ENCODE assay signal across 8 cellular contexts in the genomic region with DNA sequence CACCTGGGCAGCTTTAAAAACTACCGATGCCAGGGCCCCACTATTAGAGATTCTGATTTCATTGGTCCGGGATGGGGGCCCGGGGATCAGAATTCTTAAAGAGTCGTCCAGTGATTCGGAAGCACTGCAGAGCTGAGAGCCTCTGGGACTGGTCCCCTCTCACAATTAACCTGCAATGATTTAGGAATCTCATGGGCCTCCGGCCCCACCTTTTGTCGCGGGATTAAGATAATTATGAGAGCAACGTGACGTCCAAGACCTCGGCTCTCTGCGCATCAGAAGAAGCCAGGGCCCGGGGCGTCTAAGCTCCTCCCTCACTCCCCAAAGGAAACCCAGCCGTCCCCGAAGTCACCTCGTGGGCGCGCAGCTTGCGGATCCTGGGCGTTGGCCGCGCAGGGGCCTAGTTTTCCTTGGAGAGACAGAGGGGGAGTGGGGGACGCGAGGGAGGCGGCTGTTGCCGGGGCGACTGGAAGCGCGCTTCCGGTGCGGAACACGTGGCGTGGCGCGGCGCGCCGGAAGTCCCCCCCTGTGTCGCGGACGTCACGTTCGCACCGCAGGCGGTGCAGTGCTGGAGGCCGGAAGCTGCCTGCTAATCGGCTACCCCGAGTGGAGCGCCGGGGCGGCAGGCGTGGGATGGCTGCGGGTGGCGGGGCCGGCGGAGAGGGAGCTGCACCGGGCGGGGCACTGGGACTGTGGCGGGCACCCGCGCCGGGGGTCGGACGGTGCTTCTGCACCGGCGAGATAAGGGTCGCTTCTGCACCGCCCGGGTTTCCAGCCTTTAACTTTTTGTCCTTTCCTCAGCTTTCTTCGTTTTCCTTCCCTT. TPM values are rescaled to one million over a fixed set of nuclear protein-coding genes. Genes with fewer than 3 reads are reported as not detected.
DNase-seq lines count a peak whose midpoint lies in the region; ATAC-seq and TF ChIP-seq lines count a peak whose summit lies in the region.

A gene with protein sequence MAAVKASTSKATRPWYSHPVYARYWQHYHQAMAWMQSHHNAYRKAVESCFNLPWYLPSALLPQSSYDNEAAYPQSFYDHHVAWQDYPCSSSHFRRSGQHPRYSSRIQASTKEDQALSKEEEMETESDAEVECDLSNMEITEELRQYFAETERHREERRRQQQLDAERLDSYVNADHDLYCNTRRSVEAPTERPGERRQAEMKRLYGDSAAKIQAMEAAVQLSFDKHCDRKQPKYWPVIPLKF (minus strand): TSS at position 468 of the 823 bp plus-strand sequence. CDS start 8,414 bp downstream, outside the sequence.

- H3K4me1 Mint-ChIP-seq in activated naive CD8-positive, alpha-beta T cell treated with anti-CD3 and anti-CD28 coated beads, Interleukin-2, amount 10 ng/mL, durations not matched to agents 7 days and 5 days = peaks cover 29% of the 10 kb centered on the region

- no peaks in the 10 kb centered on the region for H3K9me2 ChIP-seq in SU-DHL-6 (replicated peaks; ENCODE audit: insufficient read depth, low read length)

- H3K27ac ChIP-seq in SU-DHL-6 (ENCODE audit: low read depth, low read length) (peak within 1 kb of the TSS; percentile 63), parathyroid adenoma (peak within 1 kb of the TSS; percentile 76), tibial artery (peak within 1 kb of the TSS; percentile 71 to 85)

- ATAC-seq in HG02571 (IDR thresholded peaks at IDR 0.05; ENCODE audit: unreplicated experiment) (peak; percentile 86), Right ventricle myocardium superior (ENCODE audit: poor library complexity) (peak; percentile 99)
- peak; percentile 92 for ATAC-seq in activated naive CD8-positive, alpha-beta T cell treated with anti-CD3 and anti-CD28 coated beads, Interleukin-2, amount 10 ng/mL, durations not matched to agents 7 days and 5 days (ENCODE audit: low read depth)

- no peaks in the 10 kb centered on the region for H3K9me3 Mint-ChIP-seq in activated naive CD8-positive, alpha-beta T cell treated with anti-CD3 and anti-CD28 coated beads, Interleukin-2, amount 10 ng/mL, durations not matched to agents 7 days and 5 days

- H3K4me2 ChIP-seq in SU-DHL-6 (ENCODE audit: low read depth, low read length, poor library complexity, severe bottlenecking) (peak within 1 kb of the TSS; percentile 87), parathyroid adenoma (ENCODE audit: low read length) (peak within 1 kb of the TSS; percentile 72)

- H3K27ac Mint-ChIP-seq in activated naive CD8-positive, alpha-beta T cell treated with anti-CD3 and anti-CD28 coated beads, Interleukin-2, amount 10 ng/mL, durations not matched to agents 7 days and 5 days = peak within 1 kb of the TSS; percentile 96

- H3K9ac ChIP-seq in SU-DHL-6 (ENCODE audit: low read length) = peak within 1 kb of the TSS; percentile 83
- peak within 1 kb of the TSS; percentile 35 for H3K9ac ChIP-seq in parathyroid adenoma

- peaks cover 1% of the 10 kb centered on the region for H3K27me3 Mint-ChIP-seq in activated naive CD8-positive, alpha-beta T cell treated with anti-CD3 and anti-CD28 coated beads, Interleukin-2, amount 10 ng/mL, durations not matched to agents 7 days and 5 days

- intact Hi-C loops in Right ventricle myocardium superior (cut with DNase I) (loop anchor here (5.0 to 10.0 kb wide), 3 partner anchors 372 to 1115 kb away; no protein-coding TSS in a partner anchor), tibial artery (cut with DNase I; ENCODE audit: low total_unique reads) (loop anchor here (2.0 to 5.0 kb wide), 3 partner anchors 279 to 522 kb away; no protein-coding TSS in a partner anchor)

- H3K27me3 ChIP-seq in GM06990 (replicated peaks; ENCODE audit: control insufficient read depth, insufficient read depth, low read length) = no peaks in the 10 kb centered on the region
- no peaks in the 10 kb centered on the region for H3K27me3 ChIP-seq in SU-DHL-6 (ENCODE audit: low read length)
- H3K27me3 ChIP-seq in parathyroid adenoma (ENCODE audit: control insufficient read depth, insufficient read depth, low read length) = no peaks in the 10 kb centered on the region
- H3K27me3 ChIP-seq in tibial artery = no peaks in the 10 kb centered on the region

- peaks cover 6% of the 10 kb centered on the region for H3K36me3 Mint-ChIP-seq in activated naive CD8-positive, alpha-beta T cell treated with anti-CD3 and anti-CD28 coated beads, Interleukin-2, amount 10 ng/mL, durations not matched to agents 7 days and 5 days

- H3K36me3 ChIP-seq in GM06990 (ENCODE audit: control insufficient read depth, insufficient read depth, low read length) (no peaks in the 10 kb centered on the region), SU-DHL-6 (ENCODE audit: low read length) (no peaks in the 10 kb centered on the region), parathyroid adenoma (ENCODE audit: control insufficient read depth, insufficient read depth, low read length) (no peaks in the 10 kb centered on the region), tibial artery (no peaks in the 10 kb centered on the region)

- DNase-seq in GM06990 (ENCODE audit: extremely low read depth, insufficient read length) = peak; percentile 94
- DNase-seq in NCI-H1092 (lab: John Stamatoyannopoulos, UW) = peak; percentile 88
- DNase-seq in activated naive CD8-positive, alpha-beta T cell treated with anti-CD3 and anti-CD28 coated beads, Interleukin-2, amount 10 ng/mL, durations not matched to agents 7 days and 5 days = peak; percentile 87
- DNase-seq in Right ventricle myocardium superior = peak; percentile 90
- DNase-seq in tibial artery = peak; percentile 76 to 91

- TF ChIP-seq CTCF in GM06990 (IDR thresholded peaks at IDR 0.05; ENCODE audit: insufficient read depth, low read length, poor library complexity, severe bottlenecking) (no peak), SU-DHL-6 (IDR thresholded peaks at IDR 0.05; ENCODE audit: insufficient read depth, low read length, poor library complexity, severe bottlenecking) (no peak), parathyroid adenoma (IDR thresholded peaks at IDR 0.05) (no peak), tibial artery (IDR thresholded peaks at IDR 0.05) (no peak)

- H3K4me3 Mint-ChIP-seq in activated naive CD8-positive, alpha-beta T cell treated with anti-CD3 and anti-CD28 coated beads, Interleukin-2, amount 10 ng/mL, durations not matched to agents 7 days and 5 days = peak within 1 kb of the TSS; percentile 92

- H3K9me3 ChIP-seq in SU-DHL-6 (ENCODE audit: insufficient read depth, low read length) = no peaks in the 10 kb centered on the region
- no peaks in the 10 kb centered on the region for H3K9me3 ChIP-seq in parathyroid adenoma (ENCODE audit: control insufficient read depth, low read length)
- H3K9me3 ChIP-seq in tibial artery = no peaks in the 10 kb centered on the region

- H3K4me3 ChIP-seq in GM06990 (replicated peaks; ENCODE audit: low read depth, low read length) (peak within 1 kb of the TSS; percentile 87), SU-DHL-6 (ENCODE audit: insufficient read depth, low read length, poor library complexity, severe bottlenecking) (peak within 1 kb of the TSS; percentile 87), parathyroid adenoma (ENCODE audit: low read depth, low read length) (peak within 1 kb of the TSS; percentile 74), tibial artery (peak within 1 kb of the TSS; percentile 56 to 58)

- POLR2A ChIA-PET in activated naive CD8-positive, alpha-beta T cell treated with anti-CD3 and anti-CD28 coated beads, Interleukin-2, amount 10 ng/mL, durations not matched to agents 7 days and 5 days (lab: Charles Lee) = interaction anchor here (0.6 to 2.3 kb wide), 5 partner anchors 31 to 341 kb away, joined by 3 to 9 read pairs (median 4); a partner anchor contains a TSS

- peaks cover 9% of the 10 kb centered on the region; the same call in 1 of the 2 replicates for H3F3A ChIP-seq in SU-DHL-6 (ENCODE audit: insufficient read depth)

- peak within 1 kb of the TSS; percentile 71 for H2AFZ ChIP-seq in SU-DHL-6 (ENCODE audit: low read depth, low read length, severe bottlenecking)
- H2AFZ ChIP-seq in parathyroid adenoma = peak within 1 kb of the TSS; percentile 90

- H3K4me1 ChIP-seq in parathyroid adenoma = peaks cover 2% of the 10 kb centered on the region
- H3K4me1 ChIP-seq in tibial artery = peaks cover 0 to 21% (median 8%) of the 10 kb centered on the region in 4 donors

- no peaks in the 10 kb centered on the region for H4K20me1 ChIP-seq in SU-DHL-6 (ENCODE audit: low read depth, low read length)

- H3K79me2 ChIP-seq in SU-DHL-6 (ENCODE audit: insufficient read depth, low read length) (peaks cover 37% of the 10 kb centered on the region), parathyroid adenoma (no peaks in the 10 kb centered on the region)

RNA-seq across cellular contexts. Expression of the gene that starts here (rescaled TPM):
- 10 to 100 TPM; 13.4 to 14.3 TPM for total RNA-seq in activated naive CD8-positive, alpha-beta T cell treated with anti-CD3 and anti-CD28 coated beads, Interleukin-2, amount 10 ng/mL, durations not matched to agents 7 days and 5 days
- total RNA-seq in Right ventricle myocardium superior = 7.6 TPM

Comparison
In these comparisons a context has a peak if more than half of its experiments do, and no peak if none do; other contexts are left out.
1. Peak in every context shown above with its lines: DNase-seq, ATAC-seq, H3K4me3 ChIP-seq and H3K27ac ChIP-seq.